ENCODE assay signal across 1 cellular context in the genomic region with DNA sequence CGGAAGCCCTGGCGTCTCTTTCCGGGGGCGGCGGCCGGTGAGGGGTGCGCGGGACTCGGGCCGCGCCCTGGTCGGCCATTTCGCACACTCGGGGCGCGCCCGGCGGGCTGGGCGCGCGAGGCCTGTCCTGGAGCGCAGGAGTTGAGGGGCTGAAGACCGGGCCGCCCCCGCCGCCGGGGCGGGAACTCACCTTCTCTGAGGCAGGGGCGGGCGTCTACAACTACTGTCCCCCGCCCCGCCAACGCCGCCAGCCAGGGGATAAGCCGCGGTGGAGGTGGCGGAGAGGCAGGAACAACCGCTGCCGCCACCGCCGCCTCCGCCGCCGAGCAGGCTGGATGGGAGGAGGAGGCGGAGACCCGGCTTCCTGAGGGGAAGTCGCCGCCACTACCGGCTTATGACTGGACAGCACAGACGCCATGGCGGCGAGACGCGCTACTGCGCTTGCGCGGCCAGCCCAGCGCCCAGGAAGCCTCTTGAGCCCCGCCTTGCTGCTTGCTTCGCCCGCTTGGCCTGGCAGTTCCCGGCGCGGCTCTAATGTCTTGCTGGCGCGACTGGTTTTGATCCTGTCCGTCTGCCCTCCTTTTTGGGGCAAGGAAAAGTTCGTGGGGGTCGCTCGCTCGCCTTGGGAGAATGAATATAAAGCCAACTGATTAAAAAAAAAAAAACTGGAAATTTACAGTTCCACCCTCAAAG.
A peak's percentile ranks its signal among the peaks of the same experiment; 100 is the strongest.
TF ChIP-seq lines count a peak whose summit lies in the region.

Gene KRCC1 (minus strand): TSS at position 348 of the 693 bp plus-strand sequence. CDS start 27,220 bp downstream, outside the sequence.

TF ChIP-seq in HepG2, 621 proteins besides CTCF, POLR2A, EP300 and RAD21 (continued from another document and continues in another):
- no peak for TF ChIP-seq ZNF513 (CRISPR knock-in tag; conservative IDR thresholded peaks at IDR 0.05)
- no peak for TF ChIP-seq RAD51 (IDR thresholded peaks at IDR 0.05; ENCODE audit: borderline replicate concordance)
- peak; percentile 71; the same call in 1 of the 2 replicates for TF ChIP-seq ZNF350 (CRISPR knock-in tag; IDR thresholded peaks at IDR 0.05; ENCODE audit: borderline replicate concordance, low read depth)
- 0 out of 2 replicates have a peak, but pooled peaks have one; percentile 36 for TF ChIP-seq ZBTB42 (CRISPR knock-in tag; IDR thresholded peaks at IDR 0.05)
- TF ChIP-seq ZNF772 (CRISPR knock-in tag; IDR thresholded peaks at IDR 0.05) = peak; percentile 54; the same call in 1 of the 2 replicates
- TF ChIP-seq CBFB (CRISPR knock-in tag; IDR thresholded peaks at IDR 0.05) = no peak; the same call in 1 of the 2 replicates
- TF ChIP-seq, protein P1, sequence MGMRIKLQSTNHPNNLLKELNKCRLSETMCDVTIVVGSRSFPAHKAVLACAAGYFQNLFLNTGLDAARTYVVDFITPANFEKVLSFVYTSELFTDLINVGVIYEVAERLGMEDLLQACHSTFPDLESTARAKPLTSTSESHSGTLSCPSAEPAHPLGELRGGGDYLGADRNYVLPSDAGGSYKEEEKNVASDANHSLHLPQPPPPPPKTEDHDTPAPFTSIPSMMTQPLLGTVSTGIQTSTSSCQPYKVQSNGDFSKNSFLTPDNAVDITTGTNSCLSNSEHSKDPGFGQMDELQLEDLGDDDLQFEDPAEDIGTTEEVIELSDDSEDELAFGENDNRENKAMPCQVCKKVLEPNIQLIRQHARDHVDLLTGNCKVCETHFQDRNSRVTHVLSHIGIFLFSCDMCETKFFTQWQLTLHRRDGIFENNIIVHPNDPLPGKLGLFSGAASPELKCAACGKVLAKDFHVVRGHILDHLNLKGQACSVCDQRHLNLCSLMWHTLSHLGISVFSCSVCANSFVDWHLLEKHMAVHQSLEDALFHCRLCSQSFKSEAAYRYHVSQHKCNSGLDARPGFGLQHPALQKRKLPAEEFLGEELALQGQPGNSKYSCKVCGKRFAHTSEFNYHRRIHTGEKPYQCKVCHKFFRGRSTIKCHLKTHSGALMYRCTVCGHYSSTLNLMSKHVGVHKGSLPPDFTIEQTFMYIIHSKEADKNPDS (CRISPR knock-in tag; IDR thresholded peaks at IDR 0.05) = no peak
- peak; percentile 81 for TF ChIP-seq ZBTB26 (CRISPR knock-in tag; IDR thresholded peaks at IDR 0.05; ENCODE audit: borderline replicate concordance)
- TF ChIP-seq RELA (CRISPR knock-in tag; IDR thresholded peaks at IDR 0.05) = 0 out of 2 replicates have a peak, but pooled peaks have one; percentile 46
- no peak for TF ChIP-seq MAFG (CRISPR knock-in tag; IDR thresholded peaks at IDR 0.05)
- TF ChIP-seq, protein P2, sequence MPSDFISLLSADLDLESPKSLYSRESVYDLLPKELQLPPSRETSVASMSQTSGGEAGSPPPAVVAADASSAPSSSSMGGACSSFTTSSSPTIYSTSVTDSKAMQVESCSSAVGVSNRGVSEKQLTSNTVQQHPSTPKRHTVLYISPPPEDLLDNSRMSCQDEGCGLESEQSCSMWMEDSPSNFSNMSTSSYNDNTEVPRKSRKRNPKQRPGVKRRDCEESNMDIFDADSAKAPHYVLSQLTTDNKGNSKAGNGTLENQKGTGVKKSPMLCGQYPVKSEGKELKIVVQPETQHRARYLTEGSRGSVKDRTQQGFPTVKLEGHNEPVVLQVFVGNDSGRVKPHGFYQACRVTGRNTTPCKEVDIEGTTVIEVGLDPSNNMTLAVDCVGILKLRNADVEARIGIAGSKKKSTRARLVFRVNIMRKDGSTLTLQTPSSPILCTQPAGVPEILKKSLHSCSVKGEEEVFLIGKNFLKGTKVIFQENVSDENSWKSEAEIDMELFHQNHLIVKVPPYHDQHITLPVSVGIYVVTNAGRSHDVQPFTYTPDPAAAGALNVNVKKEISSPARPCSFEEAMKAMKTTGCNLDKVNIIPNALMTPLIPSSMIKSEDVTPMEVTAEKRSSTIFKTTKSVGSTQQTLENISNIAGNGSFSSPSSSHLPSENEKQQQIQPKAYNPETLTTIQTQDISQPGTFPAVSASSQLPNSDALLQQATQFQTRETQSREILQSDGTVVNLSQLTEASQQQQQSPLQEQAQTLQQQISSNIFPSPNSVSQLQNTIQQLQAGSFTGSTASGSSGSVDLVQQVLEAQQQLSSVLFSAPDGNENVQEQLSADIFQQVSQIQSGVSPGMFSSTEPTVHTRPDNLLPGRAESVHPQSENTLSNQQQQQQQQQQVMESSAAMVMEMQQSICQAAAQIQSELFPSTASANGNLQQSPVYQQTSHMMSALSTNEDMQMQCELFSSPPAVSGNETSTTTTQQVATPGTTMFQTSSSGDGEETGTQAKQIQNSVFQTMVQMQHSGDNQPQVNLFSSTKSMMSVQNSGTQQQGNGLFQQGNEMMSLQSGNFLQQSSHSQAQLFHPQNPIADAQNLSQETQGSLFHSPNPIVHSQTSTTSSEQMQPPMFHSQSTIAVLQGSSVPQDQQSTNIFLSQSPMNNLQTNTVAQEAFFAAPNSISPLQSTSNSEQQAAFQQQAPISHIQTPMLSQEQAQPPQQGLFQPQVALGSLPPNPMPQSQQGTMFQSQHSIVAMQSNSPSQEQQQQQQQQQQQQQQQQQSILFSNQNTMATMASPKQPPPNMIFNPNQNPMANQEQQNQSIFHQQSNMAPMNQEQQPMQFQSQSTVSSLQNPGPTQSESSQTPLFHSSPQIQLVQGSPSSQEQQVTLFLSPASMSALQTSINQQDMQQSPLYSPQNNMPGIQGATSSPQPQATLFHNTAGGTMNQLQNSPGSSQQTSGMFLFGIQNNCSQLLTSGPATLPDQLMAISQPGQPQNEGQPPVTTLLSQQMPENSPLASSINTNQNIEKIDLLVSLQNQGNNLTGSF (CRISPR knock-in tag; IDR thresholded peaks at IDR 0.05) = peak; percentile 46; the same call in 1 of the 2 replicates
- TF ChIP-seq ZNF569 (CRISPR knock-in tag; IDR thresholded peaks at IDR 0.05; ENCODE audit: borderline replicate concordance) = no peak
- no peak for TF ChIP-seq IKZF1 (IDR thresholded peaks at IDR 0.05)
- 0 out of 2 replicates have a peak, but pooled peaks have one; percentile 14 for TF ChIP-seq TBX3 (IDR thresholded peaks at IDR 0.05; ENCODE audit: borderline replicate concordance)
- TF ChIP-seq HMGXB4 (CRISPR knock-in tag; IDR thresholded peaks at IDR 0.05; ENCODE audit: borderline replicate concordance in 1 of 2, low read depth in 1 of 2) = peak; percentile 84 to 94
- TF ChIP-seq, protein P3, sequence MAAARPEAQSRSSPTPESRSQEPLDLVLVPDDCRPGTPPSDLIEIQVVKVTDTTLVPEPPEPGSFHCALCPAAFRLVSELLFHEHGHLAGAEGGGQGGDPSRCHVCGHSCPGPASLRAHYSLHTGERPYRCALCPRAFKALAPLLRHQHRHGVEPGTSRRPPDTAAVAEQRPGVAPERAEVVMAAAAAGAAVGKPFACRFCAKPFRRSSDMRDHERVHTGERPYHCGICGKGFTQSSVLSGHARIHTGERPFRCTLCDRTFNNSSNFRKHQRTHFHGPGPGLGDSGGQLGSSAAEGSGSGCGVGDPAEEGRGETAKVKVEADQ (CRISPR knock-in tag; IDR thresholded peaks at IDR 0.05; ENCODE audit: borderline replicate concordance) = peak; percentile 97
- TF ChIP-seq HMG20B (CRISPR knock-in tag; conservative IDR thresholded peaks at IDR 0.05) = no peak
- TF ChIP-seq, protein P4, sequence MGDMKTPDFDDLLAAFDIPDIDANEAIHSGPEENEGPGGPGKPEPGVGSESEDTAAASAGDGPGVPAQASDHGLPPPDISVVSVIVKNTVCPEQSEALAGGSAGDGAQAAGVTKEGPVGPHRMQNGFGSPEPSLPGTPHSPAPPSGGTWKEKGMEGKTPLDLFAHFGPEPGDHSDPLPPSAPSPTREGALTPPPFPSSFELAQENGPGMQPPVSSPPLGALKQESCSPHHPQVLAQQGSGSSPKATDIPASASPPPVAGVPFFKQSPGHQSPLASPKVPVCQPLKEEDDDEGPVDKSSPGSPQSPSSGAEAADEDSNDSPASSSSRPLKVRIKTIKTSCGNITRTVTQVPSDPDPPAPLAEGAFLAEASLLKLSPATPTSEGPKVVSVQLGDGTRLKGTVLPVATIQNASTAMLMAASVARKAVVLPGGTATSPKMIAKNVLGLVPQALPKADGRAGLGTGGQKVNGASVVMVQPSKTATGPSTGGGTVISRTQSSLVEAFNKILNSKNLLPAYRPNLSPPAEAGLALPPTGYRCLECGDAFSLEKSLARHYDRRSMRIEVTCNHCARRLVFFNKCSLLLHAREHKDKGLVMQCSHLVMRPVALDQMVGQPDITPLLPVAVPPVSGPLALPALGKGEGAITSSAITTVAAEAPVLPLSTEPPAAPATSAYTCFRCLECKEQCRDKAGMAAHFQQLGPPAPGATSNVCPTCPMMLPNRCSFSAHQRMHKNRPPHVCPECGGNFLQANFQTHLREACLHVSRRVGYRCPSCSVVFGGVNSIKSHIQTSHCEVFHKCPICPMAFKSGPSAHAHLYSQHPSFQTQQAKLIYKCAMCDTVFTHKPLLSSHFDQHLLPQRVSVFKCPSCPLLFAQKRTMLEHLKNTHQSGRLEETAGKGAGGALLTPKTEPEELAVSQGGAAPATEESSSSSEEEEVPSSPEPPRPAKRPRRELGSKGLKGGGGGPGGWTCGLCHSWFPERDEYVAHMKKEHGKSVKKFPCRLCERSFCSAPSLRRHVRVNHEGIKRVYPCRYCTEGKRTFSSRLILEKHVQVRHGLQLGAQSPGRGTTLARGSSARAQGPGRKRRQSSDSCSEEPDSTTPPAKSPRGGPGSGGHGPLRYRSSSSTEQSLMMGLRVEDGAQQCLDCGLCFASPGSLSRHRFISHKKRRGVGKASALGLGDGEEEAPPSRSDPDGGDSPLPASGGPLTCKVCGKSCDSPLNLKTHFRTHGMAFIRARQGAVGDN (CRISPR knock-in tag; IDR thresholded peaks at IDR 0.05) = peak; percentile 97
- TF ChIP-seq ELF3 (CRISPR knock-in tag; IDR thresholded peaks at IDR 0.05) = peak; percentile 79
- TF ChIP-seq NPAS2 (CRISPR knock-in tag; IDR thresholded peaks at IDR 0.05; ENCODE audit: borderline replicate concordance) = no peak
- peak; percentile 21; the same call in 1 of the 2 replicates for TF ChIP-seq CCDC6 (CRISPR knock-in tag; IDR thresholded peaks at IDR 0.05)
- TF ChIP-seq RARA (CRISPR knock-in tag; IDR thresholded peaks at IDR 0.05) = peak; percentile 16; the same call in 1 of the 2 replicates
- peak; percentile 39; the same call in 1 of the 2 replicates for TF ChIP-seq E2F1 (CRISPR knock-in tag; IDR thresholded peaks at IDR 0.05)
- peak; percentile 75; the same call in 1 of the 2 replicates for TF ChIP-seq IRF9 (CRISPR knock-in tag; IDR thresholded peaks at IDR 0.05; ENCODE audit: borderline replicate concordance)
- peak; percentile 5 for TF ChIP-seq TBL1XR1 (IDR thresholded peaks at IDR 0.05; ENCODE audit: borderline replicate concordance, low read length, partially characterized antibody)
- 0 out of 2 replicates have a peak, but pooled peaks have one; percentile 22 for TF ChIP-seq ZNF660 (CRISPR knock-in tag; IDR thresholded peaks at IDR 0.05; ENCODE audit: borderline replicate concordance, low read depth)
- peak; percentile 78; the same call in 1 of the 2 replicates for TF ChIP-seq ZSCAN30 (CRISPR knock-in tag; IDR thresholded peaks at IDR 0.05)
- peak; percentile 86; the same call in 1 of the 2 replicates for TF ChIP-seq ZSCAN12 (CRISPR knock-in tag; IDR thresholded peaks at IDR 0.05)
- TF ChIP-seq ZSCAN21 (CRISPR knock-in tag; IDR thresholded peaks at IDR 0.05; ENCODE audit: borderline replicate concordance) = peak; percentile 78
- 0 out of 2 replicates have a peak, but pooled peaks have one; percentile 40 for TF ChIP-seq ONECUT2 (CRISPR knock-in tag; IDR thresholded peaks at IDR 0.05)
- peak; percentile 88 for TF ChIP-seq ETV5 (CRISPR knock-in tag; IDR thresholded peaks at IDR 0.05; ENCODE audit: borderline replicate concordance)
- TF ChIP-seq NCOR1 (IDR thresholded peaks at IDR 0.05; ENCODE audit: borderline replicate concordance, low read length) = no peak
- TF ChIP-seq KDM2A (CRISPR knock-in tag; IDR thresholded peaks at IDR 0.05; ENCODE audit: borderline replicate concordance, low read depth) = peak; percentile 93
- peak; percentile 42 for TF ChIP-seq ZNF777 (CRISPR knock-in tag; IDR thresholded peaks at IDR 0.05)
